1 cellular context compared by ENCODE assay signal in the genomic region with DNA sequence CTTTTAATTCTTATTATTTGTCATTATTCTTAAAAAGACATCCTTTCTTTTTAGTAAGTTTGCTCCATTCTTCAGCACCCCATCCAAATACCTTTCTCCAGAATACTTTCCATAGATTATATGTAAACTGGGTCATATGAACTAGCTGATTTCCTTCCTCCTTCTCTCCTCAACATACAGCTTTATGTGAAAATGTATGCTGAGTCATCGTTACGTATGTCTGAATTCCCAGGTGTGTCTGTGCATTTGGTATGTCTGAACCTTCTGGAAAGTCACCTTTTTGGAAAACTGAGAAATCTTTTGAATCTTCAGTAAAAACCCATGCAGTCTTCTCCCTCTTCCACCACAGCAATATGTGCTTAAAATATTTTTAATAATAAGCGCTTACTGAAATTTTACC.
TF ChIP-seq lines count a peak whose summit lies in the region.

No MANE protein-coding gene starts in this region.

TF ChIP-seq in K562, 482 proteins besides CTCF, POLR2A, EP300 and RAD21 (continued from another document):
- TF ChIP-seq, protein P1, sequence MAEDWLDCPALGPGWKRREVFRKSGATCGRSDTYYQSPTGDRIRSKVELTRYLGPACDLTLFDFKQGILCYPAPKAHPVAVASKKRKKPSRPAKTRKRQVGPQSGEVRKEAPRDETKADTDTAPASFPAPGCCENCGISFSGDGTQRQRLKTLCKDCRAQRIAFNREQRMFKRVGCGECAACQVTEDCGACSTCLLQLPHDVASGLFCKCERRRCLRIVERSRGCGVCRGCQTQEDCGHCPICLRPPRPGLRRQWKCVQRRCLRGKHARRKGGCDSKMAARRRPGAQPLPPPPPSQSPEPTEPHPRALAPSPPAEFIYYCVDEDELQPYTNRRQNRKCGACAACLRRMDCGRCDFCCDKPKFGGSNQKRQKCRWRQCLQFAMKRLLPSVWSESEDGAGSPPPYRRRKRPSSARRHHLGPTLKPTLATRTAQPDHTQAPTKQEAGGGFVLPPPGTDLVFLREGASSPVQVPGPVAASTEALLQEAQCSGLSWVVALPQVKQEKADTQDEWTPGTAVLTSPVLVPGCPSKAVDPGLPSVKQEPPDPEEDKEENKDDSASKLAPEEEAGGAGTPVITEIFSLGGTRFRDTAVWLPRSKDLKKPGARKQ (CRISPR knock-in tag; IDR thresholded peaks at IDR 0.05) = no peak
- TF ChIP-seq ZNF316 (IDR thresholded peaks at IDR 0.05) (peak; percentile 72), CTBP1 (IDR thresholded peaks at IDR 0.05; ENCODE audit: borderline replicate concordance) (no peak), RNF2 (IDR thresholded peaks at IDR 0.05) (no peak), PTBP1 (IDR thresholded peaks at IDR 0.05; ENCODE audit: low read depth, low read length) (no peak), ZBTB1 (CRISPR knock-in tag; IDR thresholded peaks at IDR 0.05; ENCODE audit: borderline replicate concordance, low read depth) (no peak), GABPB1 (CRISPR knock-in tag; IDR thresholded peaks at IDR 0.05) (no peak), ZNF75A (CRISPR knock-in tag; IDR thresholded peaks at IDR 0.05) (no peak), POLR2G (IDR thresholded peaks at IDR 0.05; ENCODE audit: low read depth, low read length) (no peak), ZNF445 (CRISPR knock-in tag; IDR thresholded peaks at IDR 0.05; ENCODE audit: low read depth) (no peak), ZNF347 (CRISPR knock-in tag; IDR thresholded peaks at IDR 0.05; ENCODE audit: low read depth) (no peak), BHLHE40 (IDR thresholded peaks at IDR 0.05; ENCODE audit: low read length) (no peak), C11orf30 (IDR thresholded peaks at IDR 0.05; ENCODE audit: low read depth) (0 out of 2 replicates have a peak, but pooled peaks have one; percentile 36), ETV5 (CRISPR knock-in tag; IDR thresholded peaks at IDR 0.05; ENCODE audit: low read depth) (no peak), ZNF217 (CRISPR knock-in tag; IDR thresholded peaks at IDR 0.05) (no peak), ZSCAN32 (CRISPR knock-in tag; IDR thresholded peaks at IDR 0.05) (no peak), HCFC1 (IDR thresholded peaks at IDR 0.05; ENCODE audit: low read depth, low read length) (no peak), NFE2 (IDR thresholded peaks at IDR 0.05; ENCODE audit: low read depth) (peak; percentile 16; the same call in 1 of the 2 replicates), MAFG (tag; conservative IDR thresholded peaks at IDR 0.05) (peak; percentile 57)
- TF ChIP-seq, protein P2, sequence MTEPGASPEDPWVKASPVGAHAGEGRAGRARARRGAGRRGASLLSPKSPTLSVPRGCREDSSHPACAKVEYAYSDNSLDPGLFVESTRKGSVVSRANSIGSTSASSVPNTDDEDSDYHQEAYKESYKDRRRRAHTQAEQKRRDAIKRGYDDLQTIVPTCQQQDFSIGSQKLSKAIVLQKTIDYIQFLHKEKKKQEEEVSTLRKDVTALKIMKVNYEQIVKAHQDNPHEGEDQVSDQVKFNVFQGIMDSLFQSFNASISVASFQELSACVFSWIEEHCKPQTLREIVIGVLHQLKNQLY (CRISPR knock-in tag; conservative IDR thresholded peaks at IDR 0.05) = no peak
- TF ChIP-seq, protein P3, sequence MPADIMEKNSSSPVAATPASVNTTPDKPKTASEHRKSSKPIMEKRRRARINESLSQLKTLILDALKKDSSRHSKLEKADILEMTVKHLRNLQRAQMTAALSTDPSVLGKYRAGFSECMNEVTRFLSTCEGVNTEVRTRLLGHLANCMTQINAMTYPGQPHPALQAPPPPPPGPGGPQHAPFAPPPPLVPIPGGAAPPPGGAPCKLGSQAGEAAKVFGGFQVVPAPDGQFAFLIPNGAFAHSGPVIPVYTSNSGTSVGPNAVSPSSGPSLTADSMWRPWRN (IDR thresholded peaks at IDR 0.05; ENCODE audit: low read depth) = no peak
- TF ChIP-seq, protein P4, sequence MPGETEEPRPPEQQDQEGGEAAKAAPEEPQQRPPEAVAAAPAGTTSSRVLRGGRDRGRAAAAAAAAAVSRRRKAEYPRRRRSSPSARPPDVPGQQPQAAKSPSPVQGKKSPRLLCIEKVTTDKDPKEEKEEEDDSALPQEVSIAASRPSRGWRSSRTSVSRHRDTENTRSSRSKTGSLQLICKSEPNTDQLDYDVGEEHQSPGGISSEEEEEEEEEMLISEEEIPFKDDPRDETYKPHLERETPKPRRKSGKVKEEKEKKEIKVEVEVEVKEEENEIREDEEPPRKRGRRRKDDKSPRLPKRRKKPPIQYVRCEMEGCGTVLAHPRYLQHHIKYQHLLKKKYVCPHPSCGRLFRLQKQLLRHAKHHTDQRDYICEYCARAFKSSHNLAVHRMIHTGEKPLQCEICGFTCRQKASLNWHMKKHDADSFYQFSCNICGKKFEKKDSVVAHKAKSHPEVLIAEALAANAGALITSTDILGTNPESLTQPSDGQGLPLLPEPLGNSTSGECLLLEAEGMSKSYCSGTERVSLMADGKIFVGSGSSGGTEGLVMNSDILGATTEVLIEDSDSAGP (CRISPR knock-in tag; IDR thresholded peaks at IDR 0.05) = no peak
TF ChIP-seq in K562: peak in this region for 5.
